ENCODE assay signal across 8 cellular contexts in genomic region chr15:78508272-78508671, GRCh38. TPM values are rescaled to one million over a fixed set of nuclear protein-coding genes. Genes with fewer than 3 reads are reported as not detected.
DNase-seq lines count a peak whose midpoint lies in the region; ATAC-seq and TF ChIP-seq lines count a peak whose summit lies in the region.

No MANE protein-coding gene starts in this region.

- peak overlapping the region in 2 of 4 donors; percentile 68 to 80 for H3K27ac ChIP-seq in gastrocnemius medialis

- DNase-seq in H7 (no peak), T-helper 17 cell (no peak), fibroblast of the aortic adventitia (ENCODE audit: low read depth) (no peak), gastrocnemius medialis (no peak), cortex of kidney (lab: John Stamatoyannopoulos, UW) (no peak), Kasumi-1 (lab: John Stamatoyannopoulos, UW) (no peak), ACHN (no peak)

- TF ChIP-seq CTCF in fibroblast of the aortic adventitia (IDR thresholded peaks at IDR 0.05; ENCODE audit: insufficient read depth, low read length), result no peak
- no peak for TF ChIP-seq CTCF in gastrocnemius medialis (IDR thresholded peaks at IDR 0.05 in 4 of 5, conservative IDR thresholded peaks at IDR 0.05 in 1 of 5)

- peaks cover 21% of the 10 kb centered on the region for H3K27me3 ChIP-seq in H7 (ENCODE audit: control insufficient read depth, insufficient read depth, low read length)
- H3K27me3 ChIP-seq in gastrocnemius medialis, result no peaks in the 10 kb centered on the region

- intact Hi-C loops in gastrocnemius medialis (cut with DNase I; ENCODE audit: low total_unique reads), result loop anchor here (5.0 kb wide), 1 partner anchor 71 kb away; the partner anchor contains the start of gene IREB2

- peak overlapping the region; percentile 75 for H3K27ac Mint-ChIP-seq in T-helper 17 cell

- peaks cover 17% of the 10 kb centered on the region for H3K4me1 Mint-ChIP-seq in T-helper 17 cell

- H3K4me3 ChIP-seq in H7 (ENCODE audit: insufficient read depth, low read depth, low read length) (peak overlapping the region; percentile 86), fibroblast of the aortic adventitia (ENCODE audit: low read depth, low read length) (peak overlapping the region; percentile 91), gastrocnemius medialis (peak overlapping the region; percentile 78 to 88 (median 86))

- H3K36me3 ChIP-seq in H7 (replicated peaks; ENCODE audit: control insufficient read depth, insufficient read depth, low read length), result no peaks in the 10 kb centered on the region
- no peaks in the 10 kb centered on the region for H3K36me3 ChIP-seq in gastrocnemius medialis

- H3K4me3 Mint-ChIP-seq in T-helper 17 cell, result peak overlapping the region; percentile 96

- peaks cover 5 to 14% of the 10 kb centered on the region in 2 donors for H3K4me1 ChIP-seq in gastrocnemius medialis

- no peak for ATAC-seq in T-helper 17 cell
- ATAC-seq in gastrocnemius medialis, result no peak
- no peak for ATAC-seq in GM18498 (IDR thresholded peaks at IDR 0.05; ENCODE audit: unreplicated experiment)

- no peaks in the 10 kb centered on the region for H3K9me3 ChIP-seq in T-helper 17 cell (ENCODE audit: control insufficient read depth, low read length, poor library complexity, severe bottlenecking)
- no peaks in the 10 kb centered on the region for H3K9me3 ChIP-seq in gastrocnemius medialis

- no peaks in the 10 kb centered on the region for H3K27me3 Mint-ChIP-seq in T-helper 17 cell

- TF ChIP-seq POLR2A in gastrocnemius medialis (IDR thresholded peaks at IDR 0.05), result no peak

- in situ Hi-C loops in gastrocnemius medialis (cut with MboI; ENCODE audit: low sequenced_read_pairs in 4 of 4) (no loop called here), ACHN (cut with HindIII; ENCODE audit: low pct_ligation_motif_present, low pct_unique_long_range_greater_than_20kb, low sequenced_read_pairs) (no loop called here)

- H3K36me3 Mint-ChIP-seq in T-helper 17 cell (ENCODE audit: low read depth), result no peaks in the 10 kb centered on the region

RNA-seq across cellular contexts. Expression of gene HYKK, which starts 0.9 kb away (rescaled TPM):
- 1.9 and 2.9 TPM in 2 replicates for total RNA-seq in H7 (2014; rRNA removed; shearing (Covaris generic))
- total RNA-seq in T-helper 17 cell (1 to 10 TPM; 1.1 to 2.0 TPM), fibroblast of the aortic adventitia (ENCODE audit: low replicate concordance) (3.3 and 10.2 TPM in 2 replicates), gastrocnemius medialis (1 to 10 TPM in 3 of 4 donors, under 1 TPM in 1; 0.87 to 6.6 (median 4.4) TPM)

RNA-seq across cellular contexts. Expression of gene PSMA4, which starts 32.0 kb away (rescaled TPM):
- total RNA-seq in H7 (2014; rRNA removed; shearing (Covaris generic)), result 295 and 308 TPM in 2 replicates
- total RNA-seq in T-helper 17 cell (10 to 100 TPM; 66.6 to 72.8 TPM), fibroblast of the aortic adventitia (ENCODE audit: low replicate concordance) (107 and 275 TPM in 2 replicates), gastrocnemius medialis (100 to 1,000 TPM; 176 to 243 (median 212) TPM)

RNA-seq across cellular contexts. Expression of gene CHRNA5, which starts 57.0 kb away (rescaled TPM):
- total RNA-seq in H7 (2014; rRNA removed; shearing (Covaris generic)), result 7.8 and 10.0 TPM in 2 replicates
- total RNA-seq in T-helper 17 cell (under 1 TPM; 0.39 to 0.65 TPM), fibroblast of the aortic adventitia (ENCODE audit: low replicate concordance) (1.1 and 1.6 TPM in 2 replicates), gastrocnemius medialis (1 to 10 TPM in 2 of 4 donors, under 1 TPM in 2; 0.07 to 1.6 (median 0.71) TPM)
